Comparison of ENCODE assay signal across 9 cellular contexts in genomic region chr5:68315679-68316271, GRCh38.
DNase-seq lines count a peak whose midpoint lies in the region; ATAC-seq and TF ChIP-seq lines count a peak whose summit lies in the region.
"Had no signal": no experiment of that assay in that cellular context is flagged by ENCODE, and none has a peak within 500 bp of the region (broad histone marks: within the 10 kb centered on the region; RNA-seq: fewer than 3 reads in every experiment).

No MANE protein-coding gene starts in this region.

- H3K56ac ChIP-seq in mesendoderm (ENCODE audit: low read length) = no peak overlapping the region

- ATAC-seq in GM19324 (IDR thresholded peaks at IDR 0.05; ENCODE audit: low FRiP score, unreplicated experiment) (peak; percentile 81), HG03066 (IDR thresholded peaks at IDR 0.05; ENCODE audit: low read depth, unreplicated experiment) (peak; percentile 98)

- WGBS in mesendoderm (ENCODE audit: extremely low coverage, insufficient coverage, low lambda C conversion rate) = no CpG with 5 or more reads among the region's 6 CpGs
- 91 to 94% (median 94%) methylated on average over 6 of the region's 6 CpGs for WGBS in ovary, 3 donors

- intact Hi-C loops in ovary (cut with DNase I) = no loop called here

- TF ChIP-seq CTCF in ovary (IDR thresholded peaks at IDR 0.05) = no peak

- no peak overlapping the region for H3K23ac ChIP-seq in mesendoderm (ENCODE audit: low read length)

- TF ChIP-seq EP300 in ovary (IDR thresholded peaks at IDR 0.05) = no peak

- H3K79me2 ChIP-seq in mesendoderm (ENCODE audit: control insufficient read depth, insufficient read depth, low read length) = no peaks in the 10 kb centered on the region

- no peak overlapping the region for H2BK120ac ChIP-seq in mesendoderm (ENCODE audit: low read depth, low read length)

- no peak overlapping the region for H3K4ac ChIP-seq in mesendoderm (ENCODE audit: low read depth, low read length)

- H2AK5ac ChIP-seq in mesendoderm (ENCODE audit: low read length) = no peak overlapping the region

- H3K27ac ChIP-seq in mesendoderm (ENCODE audit: low read depth, low read length) = no peak overlapping the region
- H3K27ac ChIP-seq in ovary = no peak overlapping the region
- H3K27ac ChIP-seq: pancreas had no signal

- H3K18ac ChIP-seq in mesendoderm (ENCODE audit: low read length) = no peak overlapping the region

- no peaks in the 10 kb centered on the region for H3K9me3 ChIP-seq in ovary
- H3K9me3 ChIP-seq: pancreas had no signal

- DNase-seq in activated CD8-positive, alpha-beta memory T cell treated with anti-CD3 and anti-CD28 coated beads for 48 hours (ENCODE audit: low read depth in 2 of 3, low spot score in 2 of 3) = peak in 2 of 3 experiments; percentile 12 to 42
- DNase-seq in stimulated activated CD4-positive, alpha-beta T cell treated with anti-CD3 and anti-CD28 coated beads, Interleukin-12 subunit alpha, Interleukin-12 subunit beta, amount 100 ng/mL, for 4 hours = peak; percentile 16
- DNase-seq in DMS79 (lab: John Stamatoyannopoulos, UW) (no peak), mesendoderm (no peak), NCI-H128 (lab: John Stamatoyannopoulos, UW; ENCODE audit: unreplicated experiment) (no peak), ovary (no peak)
- DNase-seq: pancreas had no signal

- no peak overlapping the region for H4K8ac ChIP-seq in mesendoderm (ENCODE audit: low read depth, low read length)

- H3K4me1 ChIP-seq in mesendoderm (ENCODE audit: control insufficient read depth, low read depth, low read length) (no peaks in the 10 kb centered on the region), ovary (ENCODE audit: insufficient read depth) (peaks cover 3% of the 10 kb centered on the region)
- H3K4me1 ChIP-seq: pancreas had no signal

- no peak overlapping the region for H2BK5ac ChIP-seq in mesendoderm (ENCODE audit: low read length)

- H3K4me3 ChIP-seq in mesendoderm (ENCODE audit: low read length) (no peak overlapping the region), ovary (no peak overlapping the region)
- H3K4me3 ChIP-seq: pancreas had no signal

- no peak overlapping the region for H4K5ac ChIP-seq in mesendoderm (ENCODE audit: low read length)

- H3K9ac ChIP-seq in mesendoderm (ENCODE audit: low read length) = no peak overlapping the region

- no peaks in the 10 kb centered on the region for H3K36me3 ChIP-seq in mesendoderm (ENCODE audit: control insufficient read depth, insufficient read depth, low read length)
- H3K36me3 ChIP-seq in ovary = no peaks in the 10 kb centered on the region
- H3K36me3 ChIP-seq: pancreas had no signal

- no peaks in the 10 kb centered on the region for H3K27me3 ChIP-seq in mesendoderm (ENCODE audit: insufficient read depth, low read length, poor library complexity)
- no peaks in the 10 kb centered on the region for H3K27me3 ChIP-seq in ovary
- H3K27me3 ChIP-seq: pancreas had no signal

- no peak overlapping the region for H3K4me2 ChIP-seq in mesendoderm (ENCODE audit: low read length)

- no peak overlapping the region for H2BK15ac ChIP-seq in mesendoderm (replicated peaks; ENCODE audit: low read depth)

- no peak for TF ChIP-seq POLR2A in ovary (IDR thresholded peaks at IDR 0.05)

- H3K79me1 ChIP-seq in mesendoderm (ENCODE audit: low read length) = no peaks in the 10 kb centered on the region

Comparison
In these comparisons a context has a peak if more than half of its experiments do, and no peak if none do; other contexts are left out.
1. DNase-seq: peak in activated CD8-positive, alpha-beta memory T cell treated with anti-CD3 and anti-CD28 coated beads for 48 hours (2 of 3) and stimulated activated CD4-positive, alpha-beta T cell treated with anti-CD3 and anti-CD28 coated beads, Interleukin-12 subunit alpha, Interleukin-12 subunit beta, amount 100 ng/mL, for 4 hours (single experiment); none in DMS79 (single experiment), mesendoderm (single experiment), NCI-H128 (single experiment) and ovary (0 of 5).